Comparison of ENCODE assay signal across 21 cellular contexts in the genomic region with DNA sequence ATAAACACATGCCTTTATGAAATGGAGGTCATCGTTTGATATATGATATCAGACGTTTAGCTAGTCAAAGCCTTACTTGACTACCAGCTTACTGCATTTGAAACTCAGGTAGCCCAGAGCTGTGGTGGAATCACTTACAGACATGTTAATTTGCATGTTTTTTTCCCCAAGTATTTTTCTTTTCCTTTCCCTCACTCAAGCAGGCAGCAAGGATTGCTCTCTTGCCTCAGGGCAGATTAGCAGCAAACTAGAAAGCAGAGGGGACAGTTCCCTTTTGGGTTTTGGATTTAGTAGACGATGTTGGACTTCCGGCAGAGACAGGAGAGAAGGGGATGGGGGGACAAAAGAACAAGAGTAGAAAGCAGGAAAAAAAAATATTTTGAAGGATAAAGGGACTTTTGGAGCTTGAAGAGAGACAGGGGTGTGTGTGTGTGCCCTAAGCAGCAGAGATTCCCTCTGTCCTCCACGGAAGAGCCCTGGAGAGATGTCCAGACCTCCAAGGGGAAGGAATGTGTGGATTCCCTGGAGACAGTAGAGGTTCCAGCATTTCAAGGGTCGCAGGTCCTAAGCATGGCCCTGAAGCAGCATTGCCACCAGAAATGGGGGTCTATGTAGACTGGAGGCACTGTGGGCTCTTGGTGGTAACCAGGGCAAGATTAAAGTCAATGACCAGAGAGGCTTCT.
"Had no signal": no experiment of that assay in that cellular context is flagged by ENCODE, and none has a peak within 500 bp of the region (broad histone marks: within the 10 kb centered on the region; RNA-seq: fewer than 3 reads in every experiment).

No MANE protein-coding gene starts in this region.

- H3K4me3 Mint-ChIP-seq: effector memory CD8-positive, alpha-beta T cell; naive thymus-derived CD8-positive, alpha-beta T cell; nephron progenitor cell; stimulated activated effector memory CD8-positive, alpha-beta T cell treated with anti-CD3 and anti-CD28 coated beads, Interleukin-12 subunit alpha, Interleukin-12 subunit beta, amount 100 ng/mL, for 72 hours; type B pancreatic cell had no signal

- H3K4me3 ChIP-seq: esophagus squamous epithelium, hepatocyte, left lung, prostate gland, sigmoid colon, stomach, thyroid gland had no signal

- H3K4me2 ChIP-seq: hepatocyte had no signal

- H3K9me3 ChIP-seq: esophagus squamous epithelium, left lung, neutrophil, prostate gland, sigmoid colon, stomach, thyroid gland had no signal

- ATAC-seq: effector memory CD8-positive, alpha-beta T cell; left cardiac atrium; left lung; naive thymus-derived CD8-positive, alpha-beta T cell; right cardiac atrium; stimulated activated effector memory CD8-positive, alpha-beta T cell treated with anti-CD3 and anti-CD28 coated beads, Interleukin-12 subunit alpha, Interleukin-12 subunit beta, amount 100 ng/mL, for 72 hours had no signal

- H3K4me1 Mint-ChIP-seq: naive thymus-derived CD8-positive, alpha-beta T cell; stimulated activated effector memory CD8-positive, alpha-beta T cell treated with anti-CD3 and anti-CD28 coated beads, Interleukin-12 subunit alpha, Interleukin-12 subunit beta, amount 100 ng/mL, for 72 hours had no signal

- H3K27me3 ChIP-seq: esophagus squamous epithelium, hepatocyte, left lung, neutrophil, sigmoid colon, stomach, thyroid gland had no signal

- H3K27me3 Mint-ChIP-seq: effector memory CD8-positive, alpha-beta T cell; naive thymus-derived CD8-positive, alpha-beta T cell had no signal

- H3K36me3 Mint-ChIP-seq: stimulated activated effector memory CD8-positive, alpha-beta T cell treated with anti-CD3 and anti-CD28 coated beads, Interleukin-12 subunit alpha, Interleukin-12 subunit beta, amount 100 ng/mL, for 72 hours; type B pancreatic cell had no signal

- DNase-seq: cortex of kidney; effector memory CD8-positive, alpha-beta T cell; erythroblast; esophagus squamous epithelium; left cardiac atrium; left lung; mesenchymal stem cell; naive thymus-derived CD8-positive, alpha-beta T cell; nephron progenitor cell; right cardiac atrium; sigmoid colon; stimulated activated CD4-positive, alpha-beta T cell treated with anti-CD3 and anti-CD28 coated beads, Interleukin-2, amount 100 ng/mL, for 24 hours; stimulated activated CD4-positive, alpha-beta T cell treated with anti-CD3 and anti-CD28 coated beads, Interleukin-4, amount 100 ng/mL, for 24 hours; stimulated activated naive CD4-positive, alpha-beta T cell treated with Interleukin-2 at 50 U/mL for 16 hours; stomach; thyroid gland had no signal

- H3K9me3 Mint-ChIP-seq: nephron progenitor cell, type B pancreatic cell had no signal

- H3K27ac ChIP-seq: esophagus squamous epithelium, hepatocyte, left lung, neutrophil, prostate gland, sigmoid colon, stomach, thyroid gland had no signal

- H2AFZ ChIP-seq: hepatocyte had no signal

- H3K36me3 ChIP-seq: esophagus squamous epithelium, left lung, neutrophil, prostate gland, sigmoid colon, stomach, thyroid gland had no signal

- H3K79me2 ChIP-seq: hepatocyte had no signal

- H3K4me1 ChIP-seq: esophagus squamous epithelium, left lung, prostate gland, sigmoid colon, stomach, thyroid gland had no signal

- H3K27ac Mint-ChIP-seq: effector memory CD8-positive, alpha-beta T cell; naive thymus-derived CD8-positive, alpha-beta T cell; nephron progenitor cell; stimulated activated effector memory CD8-positive, alpha-beta T cell treated with anti-CD3 and anti-CD28 coated beads, Interleukin-12 subunit alpha, Interleukin-12 subunit beta, amount 100 ng/mL, for 72 hours; type B pancreatic cell had no signal
